ENCODE assay signal across 8 cellular contexts in genomic region chr1:52552236-52552504, GRCh38. TPM values are rescaled to one million over a fixed set of nuclear protein-coding genes. Genes with fewer than 3 reads are reported as not detected.
A peak's percentile ranks its signal among the peaks of the same experiment; 100 is the strongest.
DNase-seq lines count a peak whose midpoint lies in the region; ATAC-seq, FAIRE-seq and TF ChIP-seq lines count a peak whose summit lies in the region.

No MANE protein-coding gene starts in this region.

- H3K36me3 ChIP-seq in Karpas-422 (ENCODE audit: insufficient read depth, low read length) (peaks cover 8% of the 10 kb centered on the region; the same call in 1 of the 2 replicates), SU-DHL-6 (ENCODE audit: low read length) (no peaks in the 10 kb centered on the region), adipocyte (ENCODE audit: control insufficient read depth, insufficient read depth, low read length, severe bottlenecking) (no peaks in the 10 kb centered on the region), small intestine (ENCODE audit: control insufficient read depth in 2 of 2, insufficient read depth in 2 of 2, low read length in 2 of 2) (no peaks in the 10 kb centered on the region)

- no peaks in the 10 kb centered on the region for H3K9me2 ChIP-seq in Karpas-422 (replicated peaks; ENCODE audit: insufficient read depth, low read length)
- no peaks in the 10 kb centered on the region for H3K9me2 ChIP-seq in SU-DHL-6 (replicated peaks; ENCODE audit: insufficient read depth, low read length)

- H3K9ac ChIP-seq in Karpas-422 (ENCODE audit: low read length) (peak overlapping the region; percentile 90), SU-DHL-6 (ENCODE audit: low read length) (peak overlapping the region; percentile 94), adipocyte (ENCODE audit: low read length) (peak overlapping the region; percentile 94)

- H3K4me3 ChIP-seq in AG09309 (ENCODE audit: control insufficient read depth, low read depth, low read length): peak overlapping the region; percentile 85
- H3K4me3 ChIP-seq in Karpas-422 (ENCODE audit: low read length): peak overlapping the region; percentile 89
- peak overlapping the region; percentile 61 for H3K4me3 ChIP-seq in SU-DHL-6 (ENCODE audit: insufficient read depth, low read length, poor library complexity, severe bottlenecking)
- H3K4me3 ChIP-seq in adipocyte (ENCODE audit: low read length): peak overlapping the region; percentile 96
- peak overlapping the region; percentile 93 for H3K4me3 ChIP-seq in iPS-11a (ENCODE audit: low read depth, low read length)
- peak overlapping the region; percentile 72 to 96 for H3K4me3 ChIP-seq in small intestine (ENCODE audit: low read depth in 1 of 2, low read length in 2 of 2)

- ATAC-seq in GM19035 (IDR thresholded peaks at IDR 0.05; ENCODE audit: unreplicated experiment): peak; percentile 31

- no peak for TF ChIP-seq CTCF in AG09309 (IDR thresholded peaks at IDR 0.05; ENCODE audit: control insufficient read depth, insufficient read depth, low read depth, low read length, missing control alignments)
- no peak for TF ChIP-seq CTCF in SU-DHL-6 (IDR thresholded peaks at IDR 0.05; ENCODE audit: insufficient read depth, low read length, poor library complexity, severe bottlenecking)

- H3K27ac ChIP-seq in Karpas-422 (ENCODE audit: low read length) (peak overlapping the region; percentile 91), SU-DHL-6 (ENCODE audit: low read depth, low read length) (peak overlapping the region; percentile 83), small intestine (ENCODE audit: low read depth in 1 of 2, low read length in 1 of 2) (peak overlapping the region; percentile 67 to 77)

- 0% methylated on average over 14 of the region's 14 CpGs for WGBS in small intestine, 3 donors

- H4K20me1 ChIP-seq in Karpas-422 (ENCODE audit: insufficient read depth, low read depth, low read length): no peaks in the 10 kb centered on the region; the same call in 1 of the 2 replicates
- peaks cover 28% of the 10 kb centered on the region for H4K20me1 ChIP-seq in SU-DHL-6 (ENCODE audit: low read depth, low read length)

- DNase-seq in AG09309 (ENCODE audit: low read depth) (peak; percentile 25), Karpas-422 (peak; percentile 81), adipocyte (ENCODE audit: low read depth) (peak; percentile 88), small intestine (peak; percentile 48), 8988T (no peak)

- H3K27me3 ChIP-seq in Karpas-422 (ENCODE audit: low read length): no peaks in the 10 kb centered on the region
- H3K27me3 ChIP-seq in SU-DHL-6 (ENCODE audit: low read length): no peaks in the 10 kb centered on the region
- H3K27me3 ChIP-seq in adipocyte (replicated peaks; ENCODE audit: control insufficient read depth, insufficient read depth, low read length): no peaks in the 10 kb centered on the region
- no peaks in the 10 kb centered on the region for H3K27me3 ChIP-seq in small intestine (ENCODE audit: control insufficient read depth in 2 of 2, insufficient read depth in 2 of 2, low read length in 2 of 2)

- H3K79me2 ChIP-seq in Karpas-422 (ENCODE audit: low read length) (peaks cover 57% of the 10 kb centered on the region), SU-DHL-6 (ENCODE audit: insufficient read depth, low read length) (peaks cover 53% of the 10 kb centered on the region)

- H3K4me1 ChIP-seq in Karpas-422 (ENCODE audit: low read length) (peaks cover 37% of the 10 kb centered on the region), adipocyte (ENCODE audit: control insufficient read depth, insufficient read depth, low read length) (peaks cover 23% of the 10 kb centered on the region), small intestine (ENCODE audit: control insufficient read depth in 2 of 2, insufficient read depth in 1 of 2, low read depth in 1 of 2, low read length in 1 of 2) (no peaks in the 10 kb centered on the region)

- FAIRE-seq in small intestine (lab: Jason Lieb, UNC): no peak

- H2AFZ ChIP-seq in Karpas-422 (ENCODE audit: low read length) (0 out of 2 replicates have a peak overlapping the region, but pooled peaks have one; percentile 58), SU-DHL-6 (ENCODE audit: low read depth, low read length, severe bottlenecking) (peak overlapping the region; percentile 89)

- peaks cover 44% of the 10 kb centered on the region for H3F3A ChIP-seq in SU-DHL-6 (ENCODE audit: insufficient read depth)

- H3K4me2 ChIP-seq in Karpas-422 (ENCODE audit: low read depth, low read length, poor library complexity, severe bottlenecking) (peak overlapping the region; percentile 86), SU-DHL-6 (ENCODE audit: low read depth, low read length, poor library complexity, severe bottlenecking) (peak overlapping the region; percentile 82)

- H3K9me3 ChIP-seq in Karpas-422 (ENCODE audit: low read length) (peaks cover 3% of the 10 kb centered on the region; the same call in 1 of the 2 replicates), SU-DHL-6 (ENCODE audit: insufficient read depth, low read length) (no peaks in the 10 kb centered on the region), adipocyte (ENCODE audit: control insufficient read depth, low read length) (no peaks in the 10 kb centered on the region), small intestine (ENCODE audit: control insufficient read depth, low read depth) (no peaks in the 10 kb centered on the region)

RNA-seq across cellular contexts. Expression of gene TUT4, which starts 0.7 kb away (rescaled TPM):
- 53.6 and 97.8 TPM in 2 replicates for total RNA-seq in Karpas-422 (2014; rRNA removed; shearing (Covaris generic); ENCODE audit: low replicate concordance)
- polyA plus RNA-seq in small intestine: 10 to 100 TPM in 1 of 3 donors, 1 to 10 TPM in 2; 2.9 to 10.6 (median 3.5) TPM

RNA-seq across cellular contexts. Expression of gene GPX7, which starts 50.0 kb away (rescaled TPM):
- total RNA-seq in Karpas-422 (2014; rRNA removed; shearing (Covaris generic); ENCODE audit: low replicate concordance): 90.5 and 90.8 TPM in 2 replicates
- polyA plus RNA-seq in small intestine: 1 to 10 TPM in 2 of 3 donors, not detected in 1; 1.9 to 4.1 TPM
